In the genomic region with DNA sequence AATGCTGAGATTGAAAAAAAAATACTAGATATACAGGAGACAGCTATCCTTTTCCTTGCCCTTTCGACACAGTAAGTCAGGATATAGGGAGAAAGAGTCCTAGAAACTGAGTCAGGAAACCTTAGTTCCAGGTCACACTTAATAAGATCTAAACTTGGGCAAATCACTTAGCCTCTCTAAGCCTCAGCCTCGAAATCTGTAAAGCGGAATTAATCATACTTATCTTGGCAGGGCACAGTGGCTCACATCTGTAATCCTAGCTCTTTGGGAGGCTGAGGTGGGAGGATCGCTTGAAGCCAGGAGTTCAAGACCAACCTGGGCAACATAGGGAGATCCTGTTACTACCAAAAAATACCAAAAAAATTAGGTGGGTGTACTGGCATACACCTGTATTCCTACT, we compare ENCODE assay signal across 1 cellular context.
TF ChIP-seq lines count a peak whose summit lies in the region.

No MANE protein-coding gene starts in this region.

TF ChIP-seq in K562, 482 proteins besides CTCF, POLR2A, EP300 and RAD21 (continued from another document):
- TF ChIP-seq, protein P1, sequence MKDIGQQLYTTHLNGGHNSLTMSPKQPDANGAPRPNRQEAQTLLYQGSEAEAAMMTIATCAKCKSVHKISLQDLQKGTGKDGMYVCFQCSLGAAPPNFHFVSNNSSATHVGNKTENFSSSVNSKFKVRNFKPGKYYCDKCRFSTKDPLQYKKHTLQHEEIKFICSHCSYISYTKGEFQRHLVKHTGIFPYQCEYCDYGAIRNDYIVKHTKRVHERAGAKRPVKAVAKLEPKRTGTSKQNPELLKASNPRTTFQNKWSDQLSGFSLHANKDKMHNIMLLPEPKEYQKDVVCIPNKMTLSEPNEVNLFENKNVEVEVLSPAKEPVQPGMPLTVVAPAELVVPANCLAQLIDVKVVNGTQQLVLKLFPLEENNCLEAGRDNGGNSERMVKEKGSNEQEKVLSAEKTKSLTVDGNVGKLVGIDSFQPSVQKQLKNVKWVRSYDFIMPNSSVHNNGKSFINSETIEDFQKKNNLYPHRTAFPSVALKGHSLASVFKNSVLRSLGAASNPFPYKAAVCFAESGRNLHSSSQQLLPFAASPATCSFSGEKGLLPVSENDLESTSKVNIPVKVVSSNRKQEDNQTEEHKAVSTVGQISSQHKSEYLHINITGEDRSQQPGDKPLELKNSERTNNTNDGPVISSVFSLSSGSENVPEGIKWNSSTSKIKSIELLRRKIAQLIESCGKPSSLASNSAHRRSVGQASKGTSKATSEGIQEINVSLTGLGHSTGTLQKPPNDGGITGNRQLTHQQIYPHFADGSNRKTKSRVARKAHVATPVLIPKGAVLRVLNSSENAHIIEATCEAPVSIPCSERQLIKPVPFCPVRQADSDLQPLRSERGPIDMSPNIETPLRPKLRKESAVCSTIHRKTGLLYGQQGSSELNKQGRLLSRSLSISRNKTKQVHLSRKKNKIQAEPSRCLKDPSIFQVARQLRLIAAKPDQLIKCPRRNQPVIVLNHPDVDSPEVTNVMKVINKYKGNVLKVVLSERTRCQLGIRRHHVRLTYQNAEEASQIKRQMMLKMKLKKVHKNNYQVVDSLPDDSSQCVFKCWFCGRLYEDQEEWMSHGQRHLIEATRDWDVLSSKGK (CRISPR knock-in tag; IDR thresholded peaks at IDR 0.05), result no peak
- TF ChIP-seq KDM1A (IDR thresholded peaks at IDR 0.05) (peak; percentile 76 to 81), SP2 (IDR thresholded peaks at IDR 0.05; ENCODE audit: extremely low read depth, low read depth, low read length, poor library complexity, severe bottlenecking) (no peak), BCOR (IDR thresholded peaks at IDR 0.05) (no peak), ELF2 (CRISPR knock-in tag; IDR thresholded peaks at IDR 0.05) (no peak)
